ENCODE assay signal across 22 cellular contexts in genomic region chr2:47485177-47485576, GRCh38.
"Had no signal": no experiment of that assay in that cellular context is flagged by ENCODE, and none has a peak within 500 bp of the region (broad histone marks: within the 10 kb centered on the region; RNA-seq: fewer than 3 reads in every experiment).

No MANE protein-coding gene starts in this region.

- H3K4me1 ChIP-seq: gastrocnemius medialis, left ventricle myocardium inferior, right atrium auricular region, tibial artery, vagina had no signal

- DNase-seq: cortex of kidney; dorsolateral prefrontal cortex; effector memory CD4-positive, alpha-beta T cell; gastrocnemius medialis; kidney; left cardiac atrium; left ventricle myocardium inferior; mesenchymal stem cell; midbrain; nephron progenitor cell; posterior cingulate gyrus; stimulated activated CD4-positive, alpha-beta T cell treated with anti-CD3 and anti-CD28 coated beads, Interleukin-4, amount 100 ng/mL, for 1 hour; stimulated activated CD8-positive, alpha-beta memory T cell treated with anti-CD3 and anti-CD28 coated beads, Interleukin-4, amount 100 ng/mL, for 48 hours; stimulated activated naive CD8-positive, alpha-beta T cell treated with anti-CD3 and anti-CD28 coated beads, Interleukin-15, Interleukin-2, amounts not matched to agents 100 U/mL and 50 U/mL, for 24 hours; tibial artery; upper lobe of left lung had no signal

- H3K27ac ChIP-seq: dorsolateral prefrontal cortex, gastrocnemius medialis, left ventricle myocardium inferior, right atrium auricular region, tibial artery, upper lobe of left lung, vagina had no signal

- ATAC-seq: esophagus mucosa; gastrocnemius medialis; left cardiac atrium; stimulated activated effector memory CD8-positive, alpha-beta T cell treated with anti-CD3 and anti-CD28 coated beads, Interleukin-12 subunit alpha, Interleukin-12 subunit beta, amount 100 ng/mL, for 72 hours; stimulated activated naive CD8-positive, alpha-beta T cell treated with anti-CD3 and anti-CD28 coated beads, Interleukin-15, Interleukin-2, amounts not matched to agents 100 U/mL and 50 U/mL, for 24 hours had no signal

- H3K27ac Mint-ChIP-seq: stimulated activated effector memory CD8-positive, alpha-beta T cell treated with anti-CD3 and anti-CD28 coated beads, Interleukin-12 subunit alpha, Interleukin-12 subunit beta, amount 100 ng/mL, for 72 hours had no signal

- H3K27me3 ChIP-seq: dorsolateral prefrontal cortex, gastrocnemius medialis, right atrium auricular region, tibial artery, upper lobe of left lung, vagina had no signal

- H3K4me3 ChIP-seq: dorsolateral prefrontal cortex, gastrocnemius medialis, left ventricle myocardium inferior, lung, right atrium auricular region, tibial artery, upper lobe of left lung, vagina had no signal

- H3K9me3 ChIP-seq: gastrocnemius medialis, left ventricle myocardium inferior, right atrium auricular region, tibial artery, upper lobe of left lung, vagina had no signal

- H3K4me3 Mint-ChIP-seq: nephron progenitor cell; stimulated activated effector memory CD8-positive, alpha-beta T cell treated with anti-CD3 and anti-CD28 coated beads, Interleukin-12 subunit alpha, Interleukin-12 subunit beta, amount 100 ng/mL, for 72 hours had no signal

- FAIRE-seq: endometrium, kidney had no signal

- H3K36me3 ChIP-seq: gastrocnemius medialis, vagina had no signal
